ENCODE assay signal across 9 cellular contexts in genomic region chr13:100513987-100514670, GRCh38.
DNase-seq lines count a peak whose midpoint lies in the region; ATAC-seq and TF ChIP-seq lines count a peak whose summit lies in the region.
"Had no signal": no experiment of that assay in that cellular context is flagged by ENCODE, and none has a peak within 500 bp of the region (broad histone marks: within the 10 kb centered on the region; RNA-seq: fewer than 3 reads in every experiment).

No MANE protein-coding gene starts in this region.

- no peaks in the 10 kb centered on the region for H3K9me3 ChIP-seq in body of pancreas

- intact Hi-C loops in body of pancreas (cut with DNase I), result loop anchor here (10.0 kb wide), 1 partner anchor 599 kb away; no protein-coding TSS in a partner anchor

- H3K36me3 ChIP-seq in body of pancreas (replicated peaks in 1 of 2; ENCODE audit: insufficient read depth in 1 of 2, low read depth in 2 of 2), result no peaks in the 10 kb centered on the region

- DNase-seq in AG10803 (ENCODE audit: low read depth) (peak; percentile 46), NCI-H748 treated with DMSO at 0.1 percent for 48 hours (lab: John Stamatoyannopoulos, UW) (peak; percentile 84), fibroblast of gingiva (ENCODE audit: low read depth) (peak; percentile 65), body of pancreas (no peak), GDM1 (lab: John Stamatoyannopoulos, UW) (no peak)

- H3K4me1 ChIP-seq in body of pancreas, result peaks cover 30% of the 10 kb centered on the region

- TF ChIP-seq EP300 in Ishikawa (IDR thresholded peaks at IDR 0.05; ENCODE audit: borderline replicate concordance), result no peak

- 53 to 65% methylated on average over 8 of the region's 8 CpGs for WGBS in body of pancreas, 2 donors

- TF ChIP-seq CTCF in AG10803 (conservative IDR thresholded peaks at IDR 0.05; ENCODE audit: low read length), result no peak
- no peak for TF ChIP-seq CTCF in body of pancreas (IDR thresholded peaks at IDR 0.05)

- H3K27ac ChIP-seq in body of pancreas, result no peak overlapping the region
- H3K27ac ChIP-seq: hepatocyte had no signal

- TF ChIP-seq RAD21 in Ishikawa (IDR thresholded peaks at IDR 0.05; ENCODE audit: low read depth), result no peak

- TF ChIP-seq POLR2A in body of pancreas (IDR thresholded peaks at IDR 0.05), result no peak

- H3K27me3 ChIP-seq in body of pancreas, result no peaks in the 10 kb centered on the region
- H3K27me3 ChIP-seq: hepatocyte had no signal

- H3K4me3 ChIP-seq in AG10803 (ENCODE audit: low read length) (no peak overlapping the region), body of pancreas (no peak overlapping the region)
- H3K4me3 ChIP-seq: hepatocyte had no signal

- ATAC-seq in GM21381 (IDR thresholded peaks at IDR 0.05; ENCODE audit: unreplicated experiment) (no peak), body of pancreas (no peak), GM21619 (IDR thresholded peaks at IDR 0.05; ENCODE audit: unreplicated experiment) (no peak)

TF ChIP-seq in Ishikawa, 13 proteins besides CTCF, POLR2A, EP300 and RAD21:
- peak; percentile 41 for TF ChIP-seq CEBPB (IDR thresholded peaks at IDR 0.05)
- no peak for TF ChIP-seq CREB1 (IDR thresholded peaks at IDR 0.05; ENCODE audit: low read depth)
TF ChIP-seq in Ishikawa: peak in this region for 1.

Comparison
In these comparisons a context has a peak if more than half of its experiments do, and no peak if none do; other contexts are left out.
1. DNase-seq: peak in AG10803 (single experiment), NCI-H748 treated with DMSO at 0.1 percent for 48 hours (single experiment) and fibroblast of gingiva (single experiment); none in body of pancreas (0 of 4) and GDM1 (single experiment).